ENCODE assay signal across 1 cellular context in the genomic region with DNA sequence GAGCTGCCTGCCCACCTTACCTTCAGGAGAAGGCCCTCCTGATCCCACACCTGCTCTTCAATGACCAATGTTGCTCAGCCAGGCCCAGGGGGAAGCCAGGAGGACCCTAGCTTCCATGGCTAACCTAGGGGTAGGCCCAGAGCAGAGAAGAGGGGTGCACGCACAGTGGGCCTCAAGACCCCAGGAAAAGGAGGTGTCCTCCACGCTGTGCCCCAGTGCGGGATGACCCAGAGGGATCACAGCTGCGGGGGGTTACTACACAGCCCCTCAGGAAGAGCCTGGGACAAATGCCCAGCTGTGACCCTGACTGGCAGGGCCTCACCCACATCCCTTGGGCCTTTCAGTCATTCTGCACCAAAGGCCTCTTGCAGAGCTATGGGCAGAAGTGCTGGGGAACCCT.
TF ChIP-seq lines count a peak whose summit lies in the region.

No MANE protein-coding gene starts in this region.

TF ChIP-seq in HepG2, 621 proteins besides CTCF, POLR2A, EP300 and RAD21:
- TF ChIP-seq NR3C1 (CRISPR knock-in tag; IDR thresholded peaks at IDR 0.05), result no peak
- TF ChIP-seq, protein P1, sequence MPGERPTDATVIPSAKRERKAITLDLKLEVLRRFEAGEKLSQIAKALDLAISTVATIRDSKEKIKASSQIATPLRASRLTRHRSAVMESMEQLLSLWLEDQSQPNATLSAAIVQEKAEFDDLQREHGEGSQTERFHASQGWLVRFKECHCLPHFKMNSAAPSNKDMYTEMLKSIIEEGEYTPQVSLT (CRISPR knock-in tag; IDR thresholded peaks at IDR 0.05; ENCODE audit: borderline replicate concordance, low read depth), result no peak
- TF ChIP-seq ZNF143 (CRISPR knock-in tag; IDR thresholded peaks at IDR 0.05), result no peak
- no peak for TF ChIP-seq SMAD3 (CRISPR knock-in tag; IDR thresholded peaks at IDR 0.05)
- no peak for TF ChIP-seq NR2F2 (IDR thresholded peaks at IDR 0.05; ENCODE audit: borderline replicate concordance, low read depth)
- no peak for TF ChIP-seq ATAD3A (CRISPR knock-in tag; IDR thresholded peaks at IDR 0.05)
- TF ChIP-seq MAFF (IDR thresholded peaks at IDR 0.05; ENCODE audit: low read depth, low read length), result no peak
- TF ChIP-seq SP4 (CRISPR knock-in tag; IDR thresholded peaks at IDR 0.05), result no peak
- TF ChIP-seq, protein P2, sequence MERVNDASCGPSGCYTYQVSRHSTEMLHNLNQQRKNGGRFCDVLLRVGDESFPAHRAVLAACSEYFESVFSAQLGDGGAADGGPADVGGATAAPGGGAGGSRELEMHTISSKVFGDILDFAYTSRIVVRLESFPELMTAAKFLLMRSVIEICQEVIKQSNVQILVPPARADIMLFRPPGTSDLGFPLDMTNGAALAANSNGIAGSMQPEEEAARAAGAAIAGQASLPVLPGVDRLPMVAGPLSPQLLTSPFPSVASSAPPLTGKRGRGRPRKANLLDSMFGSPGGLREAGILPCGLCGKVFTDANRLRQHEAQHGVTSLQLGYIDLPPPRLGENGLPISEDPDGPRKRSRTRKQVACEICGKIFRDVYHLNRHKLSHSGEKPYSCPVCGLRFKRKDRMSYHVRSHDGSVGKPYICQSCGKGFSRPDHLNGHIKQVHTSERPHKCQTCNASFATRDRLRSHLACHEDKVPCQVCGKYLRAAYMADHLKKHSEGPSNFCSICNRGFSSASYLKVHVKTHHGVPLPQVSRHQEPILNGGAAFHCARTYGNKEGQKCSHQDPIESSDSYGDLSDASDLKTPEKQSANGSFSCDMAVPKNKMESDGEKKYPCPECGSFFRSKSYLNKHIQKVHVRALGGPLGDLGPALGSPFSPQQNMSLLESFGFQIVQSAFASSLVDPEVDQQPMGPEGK (CRISPR knock-in tag; IDR thresholded peaks at IDR 0.05), result no peak
- no peak for TF ChIP-seq DNMT1 (CRISPR knock-in tag; IDR thresholded peaks at IDR 0.05)
- TF ChIP-seq ZNF768 (CRISPR knock-in tag; IDR thresholded peaks at IDR 0.05), result no peak
- TF ChIP-seq NCOR1 (IDR thresholded peaks at IDR 0.05; ENCODE audit: borderline replicate concordance, low read length), result no peak
- TF ChIP-seq POLR2AphosphoS2 (IDR thresholded peaks at IDR 0.05; ENCODE audit: low read depth, low read length), result no peak
- TF ChIP-seq MTF1 (CRISPR knock-in tag; IDR thresholded peaks at IDR 0.05), result no peak
- TF ChIP-seq TOPORS (CRISPR knock-in tag; IDR thresholded peaks at IDR 0.05), result no peak
- TF ChIP-seq ZNF672 (CRISPR knock-in tag; IDR thresholded peaks at IDR 0.05), result no peak
- TF ChIP-seq, protein P3, sequence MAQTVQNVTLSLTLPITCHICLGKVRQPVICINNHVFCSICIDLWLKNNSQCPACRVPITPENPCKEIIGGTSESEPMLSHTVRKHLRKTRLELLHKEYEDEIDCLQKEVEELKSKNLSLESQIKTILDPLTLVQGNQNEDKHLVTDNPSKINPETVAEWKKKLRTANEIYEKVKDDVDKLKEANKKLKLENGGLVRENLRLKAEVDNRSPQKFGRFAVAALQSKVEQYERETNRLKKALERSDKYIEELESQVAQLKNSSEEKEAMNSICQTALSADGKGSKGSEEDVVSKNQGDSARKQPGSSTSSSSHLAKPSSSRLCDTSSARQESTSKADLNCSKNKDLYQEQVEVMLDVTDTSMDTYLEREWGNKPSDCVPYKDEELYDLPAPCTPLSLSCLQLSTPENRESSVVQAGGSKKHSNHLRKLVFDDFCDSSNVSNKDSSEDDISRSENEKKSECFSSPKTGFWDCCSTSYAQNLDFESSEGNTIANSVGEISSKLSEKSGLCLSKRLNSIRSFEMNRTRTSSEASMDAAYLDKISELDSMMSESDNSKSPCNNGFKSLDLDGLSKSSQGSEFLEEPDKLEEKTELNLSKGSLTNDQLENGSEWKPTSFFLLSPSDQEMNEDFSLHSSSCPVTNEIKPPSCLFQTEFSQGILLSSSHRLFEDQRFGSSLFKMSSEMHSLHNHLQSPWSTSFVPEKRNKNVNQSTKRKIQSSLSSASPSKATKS (CRISPR knock-in tag; IDR thresholded peaks at IDR 0.05), result no peak
- no peak for TF ChIP-seq BORCS8-MEF2B (CRISPR knock-in tag; IDR thresholded peaks at IDR 0.05)
- no peak for TF ChIP-seq HES4 (CRISPR knock-in tag; IDR thresholded peaks at IDR 0.05; ENCODE audit: borderline replicate concordance)
